ENCODE assay signal across 9 cellular contexts in the genomic region with DNA sequence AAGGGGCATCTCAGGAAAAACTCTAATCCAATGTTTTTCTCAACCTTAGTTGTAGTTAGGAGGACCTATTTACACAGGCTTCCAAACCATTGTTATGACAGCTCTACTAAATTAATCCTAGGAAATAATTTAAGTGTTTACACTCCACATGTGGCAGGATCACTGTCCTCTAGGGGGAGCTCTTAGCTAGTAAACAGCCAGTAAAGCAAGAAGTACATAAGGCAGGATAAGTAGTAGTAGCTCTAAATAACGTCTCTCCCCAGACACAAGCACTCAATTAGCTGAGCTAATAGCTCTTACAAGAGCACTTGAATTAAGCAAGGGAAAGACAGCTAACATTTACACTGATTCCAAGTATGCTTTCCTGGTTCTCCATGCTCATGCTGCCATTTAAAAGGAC. TPM values are rescaled to one million over a fixed set of nuclear protein-coding genes. Genes with fewer than 3 reads are reported as not detected.
DNase-seq lines count a peak whose midpoint lies in the region; ATAC-seq, FAIRE-seq and TF ChIP-seq lines count a peak whose summit lies in the region.
"Had no signal": no experiment of that assay in that cellular context is flagged by ENCODE, and none has a peak within 500 bp of the region (broad histone marks: within the 10 kb centered on the region; RNA-seq: fewer than 3 reads in every experiment).

No MANE protein-coding gene starts in this region.

- peak; percentile 69 for DNase-seq in activated CD4-positive, alpha-beta T cell treated with anti-CD3 and anti-CD28 coated beads, Interleukin-2, amount 10 ng/mL, durations not matched to agents 24 days and 14 days
- no peak for DNase-seq in activated CD4-positive, alpha-beta T cell treated with anti-CD3 and anti-CD28 coated beads, Interleukin-2, amount 50 U/mL, for 1 hour
- DNase-seq in M059J (ENCODE audit: low read depth) = peak; percentile 18
- peak; percentile 21 for DNase-seq in colonic mucosa
- DNase-seq in small intestine = peak; percentile 31
- no peak for DNase-seq in Ammon's horn (ENCODE audit: low spot score)
- no peak for DNase-seq in activated CD8-positive, alpha-beta memory T cell treated with anti-CD3 and anti-CD28 coated beads, Interleukin-2, amount 10 ng/mL, durations not matched to agents 7 days and 5 days
- DNase-seq in NCI-H1417 treated with DMSO at 0.1 percent for 48 hours (lab: John Stamatoyannopoulos, UW) = no peak

- no peaks in the 10 kb centered on the region for H3K36me3 Mint-ChIP-seq in activated CD4-positive, alpha-beta T cell treated with anti-CD3 and anti-CD28 coated beads, Interleukin-2, amount 10 ng/mL, durations not matched to agents 24 days and 14 days (ENCODE audit: low read depth)
- no peaks in the 10 kb centered on the region for H3K36me3 Mint-ChIP-seq in activated CD8-positive, alpha-beta memory T cell treated with anti-CD3 and anti-CD28 coated beads, Interleukin-2, amount 10 ng/mL, durations not matched to agents 7 days and 5 days

- H3K4me3 ChIP-seq in colonic mucosa = no peak overlapping the region
- H3K4me3 ChIP-seq in small intestine (ENCODE audit: low read depth in 1 of 2, low read length in 2 of 2) = no peak overlapping the region

- H3K36me3 ChIP-seq in colonic mucosa (no peaks in the 10 kb centered on the region), small intestine (ENCODE audit: control insufficient read depth in 2 of 2, insufficient read depth in 2 of 2, low read length in 2 of 2) (no peaks in the 10 kb centered on the region)

- CTCF ChIA-PET in activated CD8-positive, alpha-beta memory T cell treated with anti-CD3 and anti-CD28 coated beads, Interleukin-2, amount 10 ng/mL, durations not matched to agents 7 days and 5 days (lab: Charles Lee) = interaction anchor here (1.1 to 1.3 kb wide), 2 partner anchors 62 to 123 kb away, joined by 3 read pairs; no protein-coding TSS in a partner anchor

- H3K4me1 ChIP-seq in colonic mucosa (no peaks in the 10 kb centered on the region), small intestine (ENCODE audit: control insufficient read depth in 2 of 2, insufficient read depth in 1 of 2, low read depth in 1 of 2, low read length in 1 of 2) (no peaks in the 10 kb centered on the region)

- no peak overlapping the region for H3K4me3 Mint-ChIP-seq in activated CD4-positive, alpha-beta T cell treated with anti-CD3 and anti-CD28 coated beads, Interleukin-2, amount 10 ng/mL, durations not matched to agents 24 days and 14 days
- H3K4me3 Mint-ChIP-seq in activated CD8-positive, alpha-beta memory T cell treated with anti-CD3 and anti-CD28 coated beads, Interleukin-2, amount 10 ng/mL, durations not matched to agents 7 days and 5 days = no peak overlapping the region

- H3K4me1 Mint-ChIP-seq in activated CD4-positive, alpha-beta T cell treated with anti-CD3 and anti-CD28 coated beads, Interleukin-2, amount 10 ng/mL, durations not matched to agents 24 days and 14 days = no peaks in the 10 kb centered on the region
- H3K4me1 Mint-ChIP-seq in activated CD8-positive, alpha-beta memory T cell treated with anti-CD3 and anti-CD28 coated beads, Interleukin-2, amount 10 ng/mL, durations not matched to agents 7 days and 5 days = no peaks in the 10 kb centered on the region

- H3K27ac Mint-ChIP-seq in activated CD4-positive, alpha-beta T cell treated with anti-CD3 and anti-CD28 coated beads, Interleukin-2, amount 10 ng/mL, durations not matched to agents 24 days and 14 days = no peak overlapping the region
- no peak overlapping the region for H3K27ac Mint-ChIP-seq in activated CD8-positive, alpha-beta memory T cell treated with anti-CD3 and anti-CD28 coated beads, Interleukin-2, amount 10 ng/mL, durations not matched to agents 7 days and 5 days

- H3K27me3 Mint-ChIP-seq in activated CD4-positive, alpha-beta T cell treated with anti-CD3 and anti-CD28 coated beads, Interleukin-2, amount 10 ng/mL, durations not matched to agents 24 days and 14 days = no peaks in the 10 kb centered on the region
- H3K27me3 Mint-ChIP-seq in activated CD8-positive, alpha-beta memory T cell treated with anti-CD3 and anti-CD28 coated beads, Interleukin-2, amount 10 ng/mL, durations not matched to agents 7 days and 5 days = no peaks in the 10 kb centered on the region

- ATAC-seq in activated CD8-positive, alpha-beta memory T cell treated with anti-CD3 and anti-CD28 coated beads, Interleukin-2, amount 10 ng/mL, durations not matched to agents 7 days and 5 days = no peak

- 26 to 44% (median 42%) methylated on average over 1 of the region's 1 CpG for WGBS in small intestine, 3 donors

- no peak for FAIRE-seq in small intestine (lab: Jason Lieb, UNC)

- H3K27ac ChIP-seq in colonic mucosa (no peak overlapping the region), small intestine (ENCODE audit: low read depth in 1 of 2, low read length in 1 of 2) (no peak overlapping the region)
- H3K27ac ChIP-seq: epithelial cell of prostate had no signal

- no peak overlapping the region for H3K9ac ChIP-seq in colonic mucosa (ENCODE audit: low read depth in 2 of 2, low read length in 2 of 2)

- no peaks in the 10 kb centered on the region for H3K27me3 ChIP-seq in colonic mucosa
- no peaks in the 10 kb centered on the region for H3K27me3 ChIP-seq in small intestine (ENCODE audit: control insufficient read depth in 2 of 2, insufficient read depth in 2 of 2, low read length in 2 of 2)

- H3K9me3 Mint-ChIP-seq in activated CD4-positive, alpha-beta T cell treated with anti-CD3 and anti-CD28 coated beads, Interleukin-2, amount 10 ng/mL, durations not matched to agents 24 days and 14 days = no peaks in the 10 kb centered on the region
- no peaks in the 10 kb centered on the region for H3K9me3 Mint-ChIP-seq in activated CD8-positive, alpha-beta memory T cell treated with anti-CD3 and anti-CD28 coated beads, Interleukin-2, amount 10 ng/mL, durations not matched to agents 7 days and 5 days (ENCODE audit: low read depth)

- intact Hi-C loops in activated CD4-positive, alpha-beta T cell treated with anti-CD3 and anti-CD28 coated beads, Interleukin-2, amount 10 ng/mL, durations not matched to agents 24 days and 14 days (cut with micrococcal nuclease) = no loop called here
- intact Hi-C loops in colonic mucosa (cut with DNase I) = loop anchor here (10.0 kb wide), 1 partner anchor 314 kb away; no protein-coding TSS in a partner anchor

- H3K9me3 ChIP-seq in colonic mucosa = no peaks in the 10 kb centered on the region
- no peaks in the 10 kb centered on the region for H3K9me3 ChIP-seq in small intestine (ENCODE audit: control insufficient read depth, low read depth)

- TF ChIP-seq CTCF in colonic mucosa (IDR thresholded peaks at IDR 0.05) = peak; percentile 16

RNA-seq across cellular contexts. Expression of a gene that starts 37.3 kb away (rescaled TPM):
- 3.4 and 3.6 TPM in 2 replicates for total RNA-seq in activated CD4-positive, alpha-beta T cell treated with anti-CD3 and anti-CD28 coated beads, Interleukin-2, amount 10 ng/mL, durations not matched to agents 24 days and 14 days
- total RNA-seq in M059J (2014; rRNA removed; shearing (Covaris generic)) = 3.6 and 4.1 TPM in 2 replicates
- total RNA-seq in colonic mucosa = 1 to 10 TPM in 1 of 2 donors, not detected in 1; 1.0 TPM
- 10 to 100 TPM in 1 of 3 donors, 1 to 10 TPM in 2; 1.9 to 19.9 (median 7.0) TPM for polyA plus RNA-seq in small intestine
- 1 to 10 TPM in 1 of 2 experiments, under 1 TPM in 1; 0.79 to 1.5 TPM for total RNA-seq in activated CD8-positive, alpha-beta memory T cell treated with anti-CD3 and anti-CD28 coated beads, Interleukin-2, amount 10 ng/mL, durations not matched to agents 7 days and 5 days

Comparison
In these comparisons a context has a peak if more than half of its experiments do, and no peak if none do; other contexts are left out.
1. DNase-seq: peak in activated CD4-positive, alpha-beta T cell treated with anti-CD3 and anti-CD28 coated beads, Interleukin-2, amount 10 ng/mL, durations not matched to agents 24 days and 14 days (single experiment), M059J (single experiment), colonic mucosa (single experiment) and small intestine (single experiment); none in activated CD4-positive, alpha-beta T cell treated with anti-CD3 and anti-CD28 coated beads, Interleukin-2, amount 50 U/mL, for 1 hour (single experiment), Ammon's horn (single experiment), activated CD8-positive, alpha-beta memory T cell treated with anti-CD3 and anti-CD28 coated beads, Interleukin-2, amount 10 ng/mL, durations not matched to agents 7 days and 5 days (single experiment) and NCI-H1417 treated with DMSO at 0.1 percent for 48 hours (single experiment).